24 cellular contexts compared by ENCODE assay signal in genomic region chr16:76956394-76956793, GRCh38.
DNase-seq lines count a peak whose midpoint lies in the region; ATAC-seq and TF ChIP-seq lines count a peak whose summit lies in the region.
"Had no signal": no experiment of that assay in that cellular context is flagged by ENCODE, and none has a peak within 500 bp of the region (broad histone marks: within the 10 kb centered on the region; RNA-seq: fewer than 3 reads in every experiment).

No MANE protein-coding gene starts in this region.

- H3K27ac ChIP-seq in GM23338 (ENCODE audit: low read depth) (no peak overlapping the region), smooth muscle cell (ENCODE audit: low read depth) (no peak overlapping the region), upper lobe of left lung (no peak overlapping the region), spleen (no peak overlapping the region)
- H3K27ac ChIP-seq: C4-2B, SJCRH30 had no signal

- H4K20me1 ChIP-seq in GM23338 (replicated peaks; ENCODE audit: insufficient read depth) (no peaks in the 10 kb centered on the region), smooth muscle cell (ENCODE audit: low read depth) (no peaks in the 10 kb centered on the region)

- WGBS in smooth muscle cell (ENCODE audit: low lambda C conversion rate), result 73% methylated on average over 6 of the region's 6 CpGs
- WGBS in upper lobe of left lung, 2 donors, result 69 to 75% methylated on average over 6 of the region's 6 CpGs
- WGBS in spleen, 5 donors, result 76 to 83% (median 80%) methylated on average over 6 of the region's 6 CpGs

- H3K4me2 ChIP-seq in GM23338, result no peak overlapping the region
- H3K4me2 ChIP-seq in smooth muscle cell, result no peak overlapping the region

- no peaks in the 10 kb centered on the region for H3K4me1 Mint-ChIP-seq in GM23338
- H3K4me1 Mint-ChIP-seq: B cell had no signal

- H3K9me3 ChIP-seq in smooth muscle cell (replicated peaks; ENCODE audit: low read depth) (no peaks in the 10 kb centered on the region), upper lobe of left lung (no peaks in the 10 kb centered on the region), spleen (peaks cover 0 to 24% (median 9%) of the 10 kb centered on the region in 8 donors)
- H3K9me3 ChIP-seq: Caco-2, SJCRH30 had no signal

- H3K36me3 ChIP-seq in GM23338 (ENCODE audit: insufficient read depth) (no peaks in the 10 kb centered on the region), smooth muscle cell (ENCODE audit: low read depth) (no peaks in the 10 kb centered on the region), upper lobe of left lung (no peaks in the 10 kb centered on the region), spleen (no peaks in the 10 kb centered on the region)
- H3K36me3 ChIP-seq: SJCRH30 had no signal

- peak overlapping the region; percentile 67; the same call in 1 of the 2 replicates for H2AFZ ChIP-seq in GM23338
- peak overlapping the region; percentile 62 for H2AFZ ChIP-seq in smooth muscle cell (ENCODE audit: low read depth)

- no peak overlapping the region for H3K9ac ChIP-seq in smooth muscle cell (ENCODE audit: low read depth)

- H3K4me3 Mint-ChIP-seq in GM23338, result no peak overlapping the region
- H3K4me3 Mint-ChIP-seq: B cell; CD8-positive, alpha-beta T cell had no signal

- TF ChIP-seq EP300 in upper lobe of left lung (IDR thresholded peaks at IDR 0.05), result no peak

- TF ChIP-seq CTCF in GM23338 (conservative IDR thresholded peaks at IDR 0.05; ENCODE audit: low read depth in 2 of 2) (no peak), choroid plexus epithelial cell (conservative IDR thresholded peaks at IDR 0.05; ENCODE audit: low read depth, low read length) (no peak), smooth muscle cell (IDR thresholded peaks at IDR 0.05; ENCODE audit: borderline replicate concordance, insufficient read depth, poor library complexity, severe bottlenecking) (no peak), upper lobe of left lung (IDR thresholded peaks at IDR 0.05) (no peak), spleen (IDR thresholded peaks at IDR 0.05 in 8 of 11, conservative IDR thresholded peaks at IDR 0.05 in 3 of 11) (no peak)

- no peak for TF ChIP-seq POLR2A in upper lobe of left lung (IDR thresholded peaks at IDR 0.05)
- no peak for TF ChIP-seq POLR2A in spleen (IDR thresholded peaks at IDR 0.05)

- H3F3A ChIP-seq in GM23338 (replicated peaks; ENCODE audit: low read depth) (no peaks in the 10 kb centered on the region), smooth muscle cell (ENCODE audit: low read depth) (no peaks in the 10 kb centered on the region)

- H3K4me3 ChIP-seq in GM23338 (no peak overlapping the region), choroid plexus epithelial cell (ENCODE audit: low read depth, low read length) (no peak overlapping the region), smooth muscle cell (no peak overlapping the region), upper lobe of left lung (no peak overlapping the region), spleen (no peak overlapping the region)
- H3K4me3 ChIP-seq: GM12878, SJCRH30 had no signal

- H3K9me3 Mint-ChIP-seq in GM23338, result peaks cover 47% of the 10 kb centered on the region

- DNase-seq in GM23338 (ENCODE audit: low spot score) (peak; percentile 18), choroid plexus epithelial cell (ENCODE audit: low read depth) (peak; percentile 6), iris pigment epithelial cell (ENCODE audit: low read depth) (peak; percentile 11), smooth muscle cell (lab: John Stamatoyannopoulos, UW; ENCODE audit: unreplicated experiment) (no peak), upper lobe of left lung (no peak), spleen (no peak)
- DNase-seq: Caco-2; CD8-positive, alpha-beta T cell; H7; Karpas-422; NCI-H1105 treated with DMSO at 0.1 percent for 48 hours; NCI-H2029; NCI-H446 treated with DMSO at 0.1 percent for 48 hours; NCI-H526; NCI-H82; NK-92 treated with Interleukin-12 subunit alpha and Interleukin-12 subunit beta, amount 100 ng/mL, for 24 hours; SJCRH30 had no signal

- H3K27me3 Mint-ChIP-seq in GM23338 (ENCODE audit: insufficient read depth, low read depth, poor library complexity), result peaks cover 2% of the 10 kb centered on the region
- H3K27me3 Mint-ChIP-seq: B cell had no signal

- intact Hi-C loops in spleen (cut with DNase I; ENCODE audit: low total_unique reads), result no loop called here

- H3K9me2 ChIP-seq in GM23338 (ENCODE audit: insufficient read depth), result no peaks in the 10 kb centered on the region

- no peak for ATAC-seq in GM23338
- ATAC-seq in upper lobe of left lung (ENCODE audit: low FRiP score in 2 of 2), result no peak
- no peak for ATAC-seq in HG03460 (IDR thresholded peaks at IDR 0.05; ENCODE audit: unreplicated experiment)
- ATAC-seq: CD8-positive, alpha-beta T cell; GM12878; HepG2; Right ventricle myocardium inferior; SK-N-SH treated with all-trans-retinoic acid at 6 μM for 48 hours had no signal

- H3K4me1 ChIP-seq in GM23338 (ENCODE audit: insufficient read depth), result no peaks in the 10 kb centered on the region
- H3K4me1 ChIP-seq in smooth muscle cell (ENCODE audit: low read depth), result no peaks in the 10 kb centered on the region
- no peaks in the 10 kb centered on the region for H3K4me1 ChIP-seq in upper lobe of left lung
- no peaks in the 10 kb centered on the region for H3K4me1 ChIP-seq in spleen
- H3K4me1 ChIP-seq: Caco-2, SJCRH30 had no signal

- H3K27me3 ChIP-seq in GM23338 (ENCODE audit: insufficient read depth), result no peaks in the 10 kb centered on the region
- no peaks in the 10 kb centered on the region for H3K27me3 ChIP-seq in smooth muscle cell (ENCODE audit: low read depth)
- no peaks in the 10 kb centered on the region for H3K27me3 ChIP-seq in upper lobe of left lung
- no peaks in the 10 kb centered on the region for H3K27me3 ChIP-seq in spleen (replicated peaks in 1 of 7)
- H3K27me3 ChIP-seq: SJCRH30 had no signal

- H3K36me3 Mint-ChIP-seq in GM23338 (ENCODE audit: low read depth), result no peaks in the 10 kb centered on the region
- H3K36me3 Mint-ChIP-seq: CD8-positive, alpha-beta T cell had no signal

- H3K79me2 ChIP-seq in GM23338 (replicated peaks; ENCODE audit: insufficient read depth) (no peaks in the 10 kb centered on the region), smooth muscle cell (ENCODE audit: low read depth) (no peaks in the 10 kb centered on the region)

- H3K27ac Mint-ChIP-seq in GM23338, result no peak overlapping the region
- H3K27ac Mint-ChIP-seq: B cell; CD8-positive, alpha-beta T cell had no signal

TF ChIP-seq in GM23338, 12 proteins besides CTCF, POLR2A, EP300 and RAD21:
- TF ChIP-seq ETS1 (IDR thresholded peaks at IDR 0.05), result no peak
- TF ChIP-seq JUNB (IDR thresholded peaks at IDR 0.05; ENCODE audit: unreplicated experiment), result peak; percentile 80
TF ChIP-seq in GM23338: peak in this region for 1.

Comparison
In these comparisons a context has a peak if more than half of its experiments do, and no peak if none do; other contexts are left out.
1. DNase-seq: peak in GM23338 (single experiment), choroid plexus epithelial cell (single experiment) and iris pigment epithelial cell (single experiment); none in smooth muscle cell (single experiment), upper lobe of left lung (0 of 2) and spleen (single experiment).